ENCODE assay signal across 2 cellular contexts in genomic region chrX:10482708-10483107, GRCh38.
TF ChIP-seq lines count a peak whose summit lies in the region.

No MANE protein-coding gene starts in this region.

TF ChIP-seq in liver, 16 proteins besides CTCF, POLR2A, EP300 and RAD21:
- TF ChIP-seq REST (IDR thresholded peaks at IDR 0.05) (no peak), MAX (IDR thresholded peaks at IDR 0.05) (no peak), ZBTB33 (IDR thresholded peaks at IDR 0.05) (no peak), GABPA (IDR thresholded peaks at IDR 0.05 in 1 of 2, conservative IDR thresholded peaks at IDR 0.05 in 1 of 2) (no peak), HNF4A (conservative IDR thresholded peaks at IDR 0.05) (no peak), TAF1 (conservative IDR thresholded peaks at IDR 0.05) (no peak), ATF3 (IDR thresholded peaks at IDR 0.05) (no peak), NR2F2 (IDR thresholded peaks at IDR 0.05) (no peak)

TF ChIP-seq in HepG2, 621 proteins besides CTCF, POLR2A, EP300 and RAD21 (continued from another document):
- TF ChIP-seq POLR2AphosphoS5 (IDR thresholded peaks at IDR 0.05; ENCODE audit: low read depth, low read length) (no peak), SKIL (CRISPR knock-in tag; IDR thresholded peaks at IDR 0.05; ENCODE audit: borderline replicate concordance) (no peak), NFE2 (CRISPR knock-in tag; IDR thresholded peaks at IDR 0.05) (no peak), RBM22 (optimal IDR thresholded peaks at IDR 0.05; ENCODE audit: low read length) (no peak), TOPORS (CRISPR knock-in tag; IDR thresholded peaks at IDR 0.05) (no peak), SOX5 (CRISPR knock-in tag; IDR thresholded peaks at IDR 0.05; ENCODE audit: borderline replicate concordance) (no peak), GABPB1 (CRISPR knock-in tag; IDR thresholded peaks at IDR 0.05) (no peak), ADNP (CRISPR knock-in tag; IDR thresholded peaks at IDR 0.05) (no peak)
